Comparison of ENCODE assay signal across 8 cellular contexts in genomic region chr1:12615916-12616708, GRCh38. TPM values are rescaled to one million over a fixed set of nuclear protein-coding genes. Genes with fewer than 3 reads are reported as not detected.
A peak's percentile ranks its signal among the peaks of the same experiment; 100 is the strongest.
DNase-seq lines count a peak whose midpoint lies in the region; ATAC-seq lines count a peak whose summit lies in the region.

No MANE protein-coding gene starts in this region.

- H3K4me3 ChIP-seq in esophagus (ENCODE audit: low read depth in 1 of 2, low read length in 2 of 2): peak overlapping the region; percentile 93 to 96
- peak overlapping the region; percentile 81 to 82 for H3K4me3 ChIP-seq in muscle layer of duodenum (ENCODE audit: low read depth in 1 of 2, low read length in 2 of 2)

- H3K4me1 ChIP-seq in esophagus (ENCODE audit: control insufficient read depth in 2 of 2, insufficient read depth in 2 of 2, low read length in 1 of 2): peaks cover 6 to 23% of the 10 kb centered on the region in 2 donors
- H3K4me1 ChIP-seq in muscle layer of duodenum (ENCODE audit: control insufficient read depth in 1 of 2, insufficient read depth in 2 of 2, low read length in 2 of 2): peaks cover 24 to 52% of the 10 kb centered on the region in 2 donors

- CTCF ChIA-PET in activated CD8-positive, alpha-beta memory T cell treated with anti-CD3 and anti-CD28 coated beads, Interleukin-2, amount 10 ng/mL, durations not matched to agents 7 days and 5 days (lab: Charles Lee): interaction anchor here (1.0 to 8.7 kb wide), 10 partner anchors 14 to 496 kb away, joined by 3 to 102 read pairs (median 16); no protein-coding TSS in a partner anchor

- peak overlapping the region; percentile 95 for H3K4me3 Mint-ChIP-seq in activated CD8-positive, alpha-beta memory T cell treated with anti-CD3 and anti-CD28 coated beads, Interleukin-2, amount 10 ng/mL, durations not matched to agents 7 days and 5 days
- peak overlapping the region; percentile 98 for H3K4me3 Mint-ChIP-seq in T-helper 17 cell

- WGBS in esophagus, 2 donors: 12% methylated on average over 16 of the region's 16 CpGs

- H3K36me3 Mint-ChIP-seq in activated CD8-positive, alpha-beta memory T cell treated with anti-CD3 and anti-CD28 coated beads, Interleukin-2, amount 10 ng/mL, durations not matched to agents 7 days and 5 days: peaks cover 5% of the 10 kb centered on the region
- H3K36me3 Mint-ChIP-seq in T-helper 17 cell (ENCODE audit: low read depth): peaks cover 5% of the 10 kb centered on the region

- no peaks in the 10 kb centered on the region for H3K9me3 ChIP-seq in T-helper 17 cell (ENCODE audit: control insufficient read depth, low read length, poor library complexity, severe bottlenecking)
- no peaks in the 10 kb centered on the region for H3K9me3 ChIP-seq in esophagus (ENCODE audit: control insufficient read depth in 2 of 2, insufficient read depth in 1 of 2, low read depth in 1 of 2, low read length in 1 of 2)
- no peaks in the 10 kb centered on the region for H3K9me3 ChIP-seq in muscle layer of duodenum (ENCODE audit: control insufficient read depth in 1 of 2, low read length in 2 of 2)

- H3K27me3 ChIP-seq in esophagus (ENCODE audit: control insufficient read depth in 1 of 2, insufficient read depth in 2 of 2, low read length in 2 of 2): no peaks in the 10 kb centered on the region
- no peaks in the 10 kb centered on the region for H3K27me3 ChIP-seq in muscle layer of duodenum (ENCODE audit: low read depth, low read length)

- H3K27me3 Mint-ChIP-seq in activated CD8-positive, alpha-beta memory T cell treated with anti-CD3 and anti-CD28 coated beads, Interleukin-2, amount 10 ng/mL, durations not matched to agents 7 days and 5 days: peaks cover 8% of the 10 kb centered on the region
- no peaks in the 10 kb centered on the region for H3K27me3 Mint-ChIP-seq in T-helper 17 cell

- DNase-seq in activated CD8-positive, alpha-beta memory T cell treated with anti-CD3 and anti-CD28 coated beads, Interleukin-2, amount 10 ng/mL, durations not matched to agents 7 days and 5 days: no peak
- no peak for DNase-seq in activated CD8-positive, alpha-beta memory T cell treated with anti-CD3 and anti-CD28 coated beads, Interleukin-2, amount 50 U/mL, for 4 hours
- DNase-seq in T-helper 17 cell (no peak), DMS114 treated with DMSO at 0.1 percent for 48 hours (lab: John Stamatoyannopoulos, UW; ENCODE audit: unreplicated experiment) (no peak)

- H3K9me3 Mint-ChIP-seq in activated CD8-positive, alpha-beta memory T cell treated with anti-CD3 and anti-CD28 coated beads, Interleukin-2, amount 10 ng/mL, durations not matched to agents 7 days and 5 days (ENCODE audit: low read depth): no peaks in the 10 kb centered on the region

- H3K27ac Mint-ChIP-seq in activated CD8-positive, alpha-beta memory T cell treated with anti-CD3 and anti-CD28 coated beads, Interleukin-2, amount 10 ng/mL, durations not matched to agents 7 days and 5 days: peak overlapping the region; percentile 75
- H3K27ac Mint-ChIP-seq in T-helper 17 cell: peak overlapping the region; percentile 96

- peaks cover 53% of the 10 kb centered on the region for H3K4me1 Mint-ChIP-seq in activated CD8-positive, alpha-beta memory T cell treated with anti-CD3 and anti-CD28 coated beads, Interleukin-2, amount 10 ng/mL, durations not matched to agents 7 days and 5 days
- H3K4me1 Mint-ChIP-seq in T-helper 17 cell: peaks cover 60% of the 10 kb centered on the region

- H3K27ac ChIP-seq in esophagus (ENCODE audit: low read depth in 2 of 2, low read length in 1 of 2): peak overlapping the region; percentile 95 to 99
- peak overlapping the region; percentile 87 for H3K27ac ChIP-seq in muscle layer of duodenum (ENCODE audit: low read length)

- ATAC-seq in activated CD8-positive, alpha-beta memory T cell treated with anti-CD3 and anti-CD28 coated beads, Interleukin-2, amount 10 ng/mL, durations not matched to agents 7 days and 5 days: no peak
- no peak for ATAC-seq in T-helper 17 cell
- ATAC-seq in GM19395 (IDR thresholded peaks at IDR 0.05; ENCODE audit: unreplicated experiment): no peak
- ATAC-seq in GM18511 (IDR thresholded peaks at IDR 0.05; ENCODE audit: unreplicated experiment): no peak

- H3K36me3 ChIP-seq in esophagus (ENCODE audit: control insufficient read depth in 2 of 2, insufficient read depth in 2 of 2, low read length in 1 of 2) (peaks cover under 1 to 9% of the 10 kb centered on the region in 2 donors), muscle layer of duodenum (ENCODE audit: control insufficient read depth in 1 of 2, insufficient read depth in 2 of 2, low read length in 2 of 2) (peaks cover 0 to 12% of the 10 kb centered on the region in 2 donors)

RNA-seq across cellular contexts. Expression of gene DHRS3, which starts 1.9 kb away (rescaled TPM):
- 10 to 100 TPM; 20.8 to 60.4 TPM for total RNA-seq in activated CD8-positive, alpha-beta memory T cell treated with anti-CD3 and anti-CD28 coated beads, Interleukin-2, amount 10 ng/mL, durations not matched to agents 7 days and 5 days
- total RNA-seq in T-helper 17 cell: 10 to 100 TPM; 31.0 to 38.3 TPM
- 10 to 100 TPM; 73.1 to 83.7 TPM for polyA plus RNA-seq in esophagus

RNA-seq across cellular contexts. Expression of gene AADACL4, which starts 27.8 kb away (rescaled TPM):
- not detected for total RNA-seq in activated CD8-positive, alpha-beta memory T cell treated with anti-CD3 and anti-CD28 coated beads, Interleukin-2, amount 10 ng/mL, durations not matched to agents 7 days and 5 days
- total RNA-seq in T-helper 17 cell: not detected
- not detected for polyA plus RNA-seq in esophagus
